ENCODE assay signal across 8 cellular contexts in the genomic region with DNA sequence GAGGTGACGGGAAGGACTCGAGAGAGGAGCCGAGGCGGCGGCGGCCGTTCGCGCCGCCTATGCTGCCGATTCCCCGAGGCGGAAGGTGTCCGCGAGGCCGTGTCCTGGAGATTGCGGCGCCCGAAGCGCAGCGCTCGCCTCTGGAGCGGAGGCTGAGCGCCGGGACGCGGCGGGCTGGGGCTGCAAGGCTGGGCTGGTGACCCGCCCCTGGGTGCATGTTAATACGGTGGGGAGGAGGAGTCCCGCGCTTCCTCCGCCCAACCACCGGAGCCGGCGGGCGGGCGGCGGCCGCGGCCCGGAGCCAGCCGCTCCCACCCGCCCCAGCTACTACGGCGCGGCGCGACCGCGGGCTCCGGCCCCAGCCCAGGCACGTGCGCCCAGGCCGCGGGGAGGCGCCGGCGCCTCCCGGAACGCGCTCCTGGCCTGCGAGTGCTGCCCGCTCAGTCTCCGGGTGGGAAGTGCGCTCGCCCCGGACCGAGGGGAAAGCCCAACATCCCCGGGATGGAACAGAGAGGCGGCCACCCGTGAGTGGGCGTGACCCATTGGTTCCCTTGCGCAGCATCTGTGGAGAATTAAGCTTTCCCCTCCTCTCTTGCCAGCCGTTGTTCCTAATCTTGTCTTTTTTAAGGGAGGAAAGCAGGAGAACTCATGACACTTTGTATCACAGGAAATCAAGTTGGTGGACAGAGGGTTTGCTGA.
A peak's percentile ranks its signal among the peaks of the same experiment; 100 is the strongest.
DNase-seq lines count a peak whose midpoint lies in the region; ATAC-seq lines count a peak whose summit lies in the region.

A gene (minus strand): TSS at position 195 of the 699 bp plus-strand sequence.

- peak; percentile 62 for DNase-seq in Ammon's horn (ENCODE audit: low spot score)
- DNase-seq in NCI-H146 treated with DMSO at 0.1 percent for 48 hours (lab: John Stamatoyannopoulos, UW; ENCODE audit: unreplicated experiment), result peak; percentile 60
- DNase-seq in ecto neural progenitor cell (ENCODE audit: low spot score), result peak; percentile 88
- peak; percentile 51 for DNase-seq in midbrain (lab: John Stamatoyannopoulos, UW)
- DNase-seq in GM19240 (ENCODE audit: insufficient read length, low spot score), result no peak
- DNase-seq in stimulated activated CD4-positive, alpha-beta T cell treated with anti-CD3 and anti-CD28 coated beads, Interleukin-4, amount 100 ng/mL, for 4 hours, result no peak

- peak; percentile 80 for ATAC-seq in GM19025 (IDR thresholded peaks at IDR 0.05; ENCODE audit: low read depth, unreplicated experiment)
- ATAC-seq in HG03196 (IDR thresholded peaks at IDR 0.05; ENCODE audit: unreplicated experiment), result no peak

Comparison
In these comparisons a context has a peak if more than half of its experiments do, and no peak if none do; other contexts are left out.
1. DNase-seq: peak in Ammon's horn (single experiment), NCI-H146 treated with DMSO at 0.1 percent for 48 hours (single experiment), ecto neural progenitor cell (single experiment) and midbrain (single experiment); none in GM19240 (single experiment) and stimulated activated CD4-positive, alpha-beta T cell treated with anti-CD3 and anti-CD28 coated beads, Interleukin-4, amount 100 ng/mL, for 4 hours (0 of 2).